In the genomic region with DNA sequence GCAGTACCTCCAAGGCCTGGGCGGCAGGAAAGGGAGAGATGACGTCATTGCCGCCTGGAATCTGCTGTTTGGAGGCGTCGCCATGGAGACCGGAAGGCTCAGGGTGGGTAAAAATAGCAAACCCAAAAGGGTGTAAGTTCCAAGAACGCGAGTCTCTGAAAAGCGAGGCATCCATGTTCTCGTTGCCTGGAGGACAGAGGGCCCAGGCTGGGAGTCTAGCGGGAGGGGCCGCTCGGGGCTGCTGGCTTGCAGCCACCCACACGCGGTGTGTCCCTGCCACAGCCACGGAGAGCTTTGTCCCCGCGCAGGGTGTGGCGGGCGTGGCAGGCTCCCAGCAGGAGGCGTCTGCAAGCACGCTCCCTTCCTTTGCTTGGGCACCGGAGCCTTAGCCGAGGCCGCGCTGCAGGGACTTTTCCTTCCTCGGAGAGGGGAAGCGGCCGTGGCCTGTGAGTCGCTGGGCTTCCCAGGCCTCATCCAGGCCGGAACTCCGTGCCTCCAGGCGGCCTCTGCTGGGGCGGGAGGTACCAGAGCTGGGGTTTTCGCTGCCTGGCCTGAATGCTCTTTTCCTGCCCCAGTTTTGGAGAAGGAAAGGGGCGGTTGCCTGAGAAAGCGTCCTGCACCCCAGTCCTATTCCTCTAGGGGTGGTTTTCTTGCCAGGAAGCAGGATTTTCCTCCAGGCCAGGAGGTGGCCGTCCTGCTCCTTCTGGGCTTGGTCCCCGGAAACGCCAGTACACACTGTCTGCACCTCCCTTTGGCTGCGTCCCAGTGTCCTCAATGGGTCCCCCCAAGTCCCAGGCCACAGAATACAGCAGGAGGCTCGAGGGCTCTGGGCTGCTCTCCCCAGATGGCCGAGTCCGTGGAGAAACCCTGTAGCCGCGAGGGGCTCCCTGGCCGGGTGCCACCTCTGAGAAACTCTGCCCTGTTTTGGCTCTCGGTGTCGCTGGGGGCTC, we compare ENCODE assay signal across 8 cellular contexts. TPM values are rescaled to one million over a fixed set of nuclear protein-coding genes. Genes with fewer than 3 reads are reported as not detected.
A peak's percentile ranks its signal among the peaks of the same experiment; 100 is the strongest.
DNase-seq lines count a peak whose midpoint lies in the region; ATAC-seq and TF ChIP-seq lines count a peak whose summit lies in the region.

No MANE protein-coding gene starts in this region.

- H3K36me3 ChIP-seq in left lung, result no peaks in the 10 kb centered on the region

- ATAC-seq in left lung (peak; percentile 55), GM21381 (IDR thresholded peaks at IDR 0.05; ENCODE audit: unreplicated experiment) (no peak)

- H3K27ac ChIP-seq in left lung, result peak overlapping the region; percentile 95 to 96

- no peaks in the 10 kb centered on the region for H3K9me3 ChIP-seq in left lung

- H3K27ac Mint-ChIP-seq in activated CD4-positive, alpha-beta T cell treated with anti-CD3 and anti-CD28 coated beads, Interleukin-2, amount 10 ng/mL, durations not matched to agents 24 days and 14 days, result peak overlapping the region; percentile 66

- peaks cover 32 to 53% of the 10 kb centered on the region in 2 donors for H3K4me1 ChIP-seq in left lung

- H3K4me3 ChIP-seq in left lung, result peak overlapping the region in 1 of 2 donors; percentile 18

- intact Hi-C loops in activated CD4-positive, alpha-beta T cell treated with anti-CD3 and anti-CD28 coated beads, Interleukin-2, amount 10 ng/mL, durations not matched to agents 24 days and 14 days (cut with micrococcal nuclease), result no loop called here
- intact Hi-C loops in left lung (cut with DNase I), result no loop called here

- peak overlapping the region; percentile 49 for H3K4me3 Mint-ChIP-seq in activated CD4-positive, alpha-beta T cell treated with anti-CD3 and anti-CD28 coated beads, Interleukin-2, amount 10 ng/mL, durations not matched to agents 24 days and 14 days

- H3K27me3 Mint-ChIP-seq in activated CD4-positive, alpha-beta T cell treated with anti-CD3 and anti-CD28 coated beads, Interleukin-2, amount 10 ng/mL, durations not matched to agents 24 days and 14 days, result peaks cover 2% of the 10 kb centered on the region

- no peaks in the 10 kb centered on the region for H3K9me3 Mint-ChIP-seq in activated CD4-positive, alpha-beta T cell treated with anti-CD3 and anti-CD28 coated beads, Interleukin-2, amount 10 ng/mL, durations not matched to agents 24 days and 14 days

- DNase-seq in DMS 273 (lab: John Stamatoyannopoulos, UW; ENCODE audit: unreplicated experiment) (peak; percentile 84), Kasumi-1 (lab: John Stamatoyannopoulos, UW) (peak; percentile 71 to 76), left lung (peak; percentile 90 to 95), NCI-H1105 (lab: John Stamatoyannopoulos, UW) (no peak)
- peak; percentile 91 for DNase-seq in activated CD4-positive, alpha-beta T cell treated with anti-CD3 and anti-CD28 coated beads, Interleukin-2, amount 10 ng/mL, durations not matched to agents 24 days and 14 days
- peak; percentile 53 for DNase-seq in effector CD8-positive, alpha-beta T cell (lab: John Stamatoyannopoulos, UW)
- DNase-seq in stimulated activated CD4-positive, alpha-beta T cell treated with anti-CD3 and anti-CD28 coated beads, Interleukin-4, amount 100 ng/mL, for 24 hours, result peak; percentile 50

- peaks cover 5% of the 10 kb centered on the region for H3K4me1 Mint-ChIP-seq in activated CD4-positive, alpha-beta T cell treated with anti-CD3 and anti-CD28 coated beads, Interleukin-2, amount 10 ng/mL, durations not matched to agents 24 days and 14 days

- peak; percentile 16 to 32 for TF ChIP-seq CTCF in left lung (IDR thresholded peaks at IDR 0.05)

- no peaks in the 10 kb centered on the region for H3K36me3 Mint-ChIP-seq in activated CD4-positive, alpha-beta T cell treated with anti-CD3 and anti-CD28 coated beads, Interleukin-2, amount 10 ng/mL, durations not matched to agents 24 days and 14 days (ENCODE audit: low read depth)

- no peaks in the 10 kb centered on the region for H3K27me3 ChIP-seq in left lung

RNA-seq across cellular contexts. Expression of a gene that starts 15.3 kb away (rescaled TPM):
- 40.7 and 41.1 TPM in 2 replicates for total RNA-seq in activated CD4-positive, alpha-beta T cell treated with anti-CD3 and anti-CD28 coated beads, Interleukin-2, amount 10 ng/mL, durations not matched to agents 24 days and 14 days
- total RNA-seq in left lung, result 10 to 100 TPM; 75.8 to 89.0 TPM

RNA-seq across cellular contexts. Expression of a gene that starts 18.2 kb away (rescaled TPM):
- 55.8 and 60.3 TPM in 2 replicates for total RNA-seq in activated CD4-positive, alpha-beta T cell treated with anti-CD3 and anti-CD28 coated beads, Interleukin-2, amount 10 ng/mL, durations not matched to agents 24 days and 14 days
- total RNA-seq in left lung, result 10 to 100 TPM; 51.6 to 69.7 TPM
